ENCODE assay signal across 28 cellular contexts in genomic region chr2:181772777-181773176, GRCh38.
"Had no signal": no experiment of that assay in that cellular context is flagged by ENCODE, and none has a peak within 500 bp of the region (broad histone marks: within the 10 kb centered on the region; RNA-seq: fewer than 3 reads in every experiment).

No MANE protein-coding gene starts in this region.

- H3K27me3 ChIP-seq: neural progenitor cell, ovary, right lobe of liver, sigmoid colon, suprapubic skin, testis, tibial artery, transverse colon, upper lobe of right lung, uterus had no signal

- H3K4me3 ChIP-seq: neural progenitor cell, ovary, psoas muscle, right lobe of liver, sigmoid colon, suprapubic skin, testis, tibial artery, transverse colon, upper lobe of right lung, uterus had no signal

- H3K9me3 Mint-ChIP-seq: stimulated activated memory B cell treated with anti-CD40 and anti-IgM and Interleukin-4, amounts not matched to agents 10 μg/mL and 1 μg/mL and 100 μg/mL, for 72 hours; stimulated activated naive CD8-positive, alpha-beta T cell treated with anti-CD3 and anti-CD28 coated beads, Interleukin-15, amount 100 ng/mL, for 72 hours had no signal

- H3K4me1 Mint-ChIP-seq: natural killer cell, neural progenitor cell had no signal

- H3K4me2 ChIP-seq: neural progenitor cell had no signal

- H3K79me2 ChIP-seq: parathyroid adenoma had no signal

- H2AFZ ChIP-seq: neural progenitor cell, parathyroid adenoma had no signal

- ATAC-seq: natural killer cell; psoas muscle; right lobe of liver; stimulated activated memory B cell treated with anti-CD40 and anti-IgM and Interleukin-4, amounts not matched to agents 10 μg/mL and 1 μg/mL and 100 μg/mL, for 72 hours; stimulated activated naive CD8-positive, alpha-beta T cell treated with anti-CD3 and anti-CD28 coated beads, Interleukin-15, amount 100 ng/mL, for 72 hours; stimulated activated naive CD8-positive, alpha-beta T cell treated with anti-CD3 and anti-CD28 coated beads, Interleukin-15, Interleukin-2, amounts not matched to agents 100 U/mL and 50 U/mL, for 24 hours; upper lobe of right lung had no signal

- DNase-seq: natural killer cell; occipital lobe; ovary; posterior cingulate gyrus; psoas muscle; right lobe of liver; sigmoid colon; small intestine; stimulated activated CD4-positive, alpha-beta T cell treated with anti-CD3 and anti-CD28 coated beads, Interleukin-15, amount 100 ng/mL, for 24 hours; stimulated activated CD4-positive, alpha-beta T cell treated with anti-CD3 and anti-CD28 coated beads, Interleukin-4, amount 100 ng/mL, for 1 hour; stimulated activated CD4-positive, alpha-beta T cell treated with anti-CD3 and anti-CD28 coated beads, Interleukin-4, amount 100 ng/mL, for 4 hours; stimulated activated CD8-positive, alpha-beta memory T cell treated with anti-CD3 and anti-CD28 coated beads, Interleukin-4, amount 100 ng/mL, for 48 hours; stimulated activated naive CD4-positive, alpha-beta T cell; stimulated activated naive CD8-positive, alpha-beta T cell treated with anti-CD3 and anti-CD28 coated beads, Interleukin-15, amount 100 ng/mL, for 72 hours; stimulated activated naive CD8-positive, alpha-beta T cell treated with anti-CD3 and anti-CD28 coated beads, Interleukin-15, Interleukin-2, amounts not matched to agents 100 U/mL and 50 U/mL, for 24 hours; substantia nigra; testis; tibial artery; transverse colon; upper lobe of right lung; uterus had no signal

- H3K36me3 Mint-ChIP-seq: natural killer cell; neural progenitor cell; stimulated activated memory B cell treated with anti-CD40 and anti-IgM and Interleukin-4, amounts not matched to agents 10 μg/mL and 1 μg/mL and 100 μg/mL, for 72 hours had no signal

- H3K9ac ChIP-seq: neural progenitor cell, parathyroid adenoma had no signal

- H3K36me3 ChIP-seq: neural progenitor cell, ovary, right lobe of liver, sigmoid colon, suprapubic skin, tibial artery, transverse colon, upper lobe of right lung, uterus had no signal

- H3K9me3 ChIP-seq: ovary, psoas muscle, right lobe of liver, sigmoid colon, suprapubic skin, testis, tibial artery, transverse colon, upper lobe of right lung, uterus had no signal

- H3K4me1 ChIP-seq: neural progenitor cell, parathyroid adenoma, psoas muscle, right lobe of liver, sigmoid colon, testis, tibial artery, upper lobe of right lung, uterus had no signal

- H3K27ac ChIP-seq: neural progenitor cell, ovary, parathyroid adenoma, psoas muscle, right lobe of liver, sigmoid colon, suprapubic skin, testis, tibial artery, transverse colon, upper lobe of right lung, uterus had no signal

- H3K4me3 Mint-ChIP-seq: natural killer cell; nephron; neural progenitor cell; stimulated activated memory B cell treated with anti-CD40 and anti-IgM and Interleukin-4, amounts not matched to agents 10 μg/mL and 1 μg/mL and 100 μg/mL, for 72 hours; stimulated activated naive CD8-positive, alpha-beta T cell treated with anti-CD3 and anti-CD28 coated beads, Interleukin-15, amount 100 ng/mL, for 72 hours; type B pancreatic cell had no signal

- H3K27ac Mint-ChIP-seq: natural killer cell; neural progenitor cell; progenitor cell of endocrine pancreas; stimulated activated memory B cell treated with anti-CD40 and anti-IgM and Interleukin-4, amounts not matched to agents 10 μg/mL and 1 μg/mL and 100 μg/mL, for 72 hours; stimulated activated naive CD8-positive, alpha-beta T cell treated with anti-CD3 and anti-CD28 coated beads, Interleukin-15, amount 100 ng/mL, for 72 hours; type B pancreatic cell had no signal

- H3K27me3 Mint-ChIP-seq: progenitor cell of endocrine pancreas; stimulated activated naive CD8-positive, alpha-beta T cell treated with anti-CD3 and anti-CD28 coated beads, Interleukin-15, amount 100 ng/mL, for 72 hours had no signal
